8 cellular contexts compared by ENCODE assay signal in the genomic region with DNA sequence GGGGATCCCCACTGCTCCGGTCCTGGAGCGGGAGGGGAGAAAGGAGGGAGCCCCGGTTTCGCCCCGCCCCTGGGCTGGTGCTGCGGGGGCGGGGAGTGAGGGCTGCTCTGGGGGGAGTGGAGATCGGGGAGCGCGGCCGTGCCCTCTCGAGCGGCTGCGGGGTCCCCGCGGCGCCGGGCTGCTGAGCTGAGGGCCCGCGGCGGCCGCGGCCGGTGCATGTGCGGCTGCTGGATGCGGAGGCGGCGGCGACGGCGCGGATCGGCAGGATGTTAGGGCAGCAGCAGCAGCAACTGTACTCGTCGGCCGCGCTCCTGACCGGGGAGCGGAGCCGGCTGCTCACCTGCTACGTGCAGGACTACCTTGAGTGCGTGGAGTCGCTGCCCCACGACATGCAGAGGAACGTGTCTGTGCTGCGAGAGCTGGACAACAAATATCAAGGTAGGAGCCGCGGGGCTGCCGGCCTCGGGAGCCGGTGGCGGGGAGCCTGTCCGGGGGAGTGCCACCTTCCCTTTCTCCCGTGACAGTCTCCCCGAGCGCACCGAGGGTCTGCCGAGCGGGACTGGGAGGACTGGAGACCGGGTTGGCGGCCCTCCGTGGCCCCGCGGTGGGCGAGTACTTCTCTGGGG. TPM values are rescaled to one million over a fixed set of nuclear protein-coding genes. Genes with fewer than 3 reads are reported as not detected.
DNase-seq lines count a peak whose midpoint lies in the region; ATAC-seq and TF ChIP-seq lines count a peak whose summit lies in the region.

A gene with protein sequence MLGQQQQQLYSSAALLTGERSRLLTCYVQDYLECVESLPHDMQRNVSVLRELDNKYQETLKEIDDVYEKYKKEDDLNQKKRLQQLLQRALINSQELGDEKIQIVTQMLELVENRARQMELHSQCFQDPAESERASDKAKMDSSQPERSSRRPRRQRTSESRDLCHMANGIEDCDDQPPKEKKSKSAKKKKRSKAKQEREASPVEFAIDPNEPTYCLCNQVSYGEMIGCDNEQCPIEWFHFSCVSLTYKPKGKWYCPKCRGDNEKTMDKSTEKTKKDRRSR (plus strand): TSS at position 129 of the 626 bp plus-strand sequence. CDS start 138 bp downstream, at position 267.

- H3K9ac ChIP-seq in endocrine pancreas (ENCODE audit: control insufficient read depth, insufficient read depth, low read length), result peak within 1 kb of the TSS; percentile 92

- H3K79me2 ChIP-seq in ACC112 (ENCODE audit: control insufficient read depth, insufficient read depth, low read length, unreplicated experiment), result peaks cover 54% of the 10 kb centered on the region

- H2AFZ ChIP-seq in ACC112 (ENCODE audit: low read length, unreplicated experiment), result peak within 1 kb of the TSS; percentile 89

- no peaks in the 10 kb centered on the region for H3K9me3 ChIP-seq in endocrine pancreas (ENCODE audit: control insufficient read depth, low read length)
- H3K9me3 ChIP-seq in mucosa of descending colon, result no peaks in the 10 kb centered on the region
- no peaks in the 10 kb centered on the region for H3K9me3 ChIP-seq in tibial nerve

- intact Hi-C loops in mucosa of descending colon (cut with DNase I, micrococcal nuclease), result no loop called here

- TF ChIP-seq POLR2A in tibial nerve (IDR thresholded peaks at IDR 0.05), result no peak

- CTCF ChIA-PET in HEK293T (lab: Yijun Ruan, JAX), result no interaction called here

- POLR2A ChIA-PET in HEK293T (lab: Yijun Ruan, JAX), result interaction anchor here (1.2 to 1.9 kb wide), 13 partner anchors 10 to 143 kb away, joined by 3 to 10 read pairs (median 5); no protein-coding TSS in a partner anchor

- peaks cover under 1% of the 10 kb centered on the region; the same call in 1 of the 2 replicates for H3K36me3 ChIP-seq in ACC112 (ENCODE audit: insufficient read depth, low read length)
- no peaks in the 10 kb centered on the region for H3K36me3 ChIP-seq in GM06990 (ENCODE audit: control insufficient read depth, insufficient read depth, low read length)
- no peaks in the 10 kb centered on the region for H3K36me3 ChIP-seq in endocrine pancreas (ENCODE audit: control insufficient read depth, insufficient read depth, low read length)
- H3K36me3 ChIP-seq in mucosa of descending colon (ENCODE audit: low read depth), result no peaks in the 10 kb centered on the region
- H3K36me3 ChIP-seq in tibial nerve, result no peaks in the 10 kb centered on the region

- DNase-seq in GM06990 (ENCODE audit: extremely low read depth, insufficient read length) (no peak), HEK293T (ENCODE audit: extremely low spot score) (peak; percentile 18), M059J (ENCODE audit: low read depth) (peak; percentile 71), T-helper 2 cell (peak in 3 of 5 experiments; percentile 80 to 85 (median 83)), mucosa of descending colon (peak in 1 of 3 donors; percentile 78), tibial nerve (ENCODE audit: low spot score in 2 of 2) (peak in 1 of 2 donors; percentile 9)

- peak; percentile 67 for ATAC-seq in mucosa of descending colon

- WGBS in tibial nerve, 2 donors, result 1% methylated on average over 21 to 45 of the region's 65 CpGs

- TF ChIP-seq EP300 in tibial nerve (IDR thresholded peaks at IDR 0.05), result no peak

- H3K4me3 ChIP-seq in ACC112 (ENCODE audit: low read depth, low read length) (peak within 1 kb of the TSS; percentile 99), GM06990 (replicated peaks; ENCODE audit: low read depth, low read length) (peak within 1 kb of the TSS; percentile 89), endocrine pancreas (ENCODE audit: control insufficient read depth, insufficient read depth, low read length) (peak within 1 kb of the TSS; percentile 86), mucosa of descending colon (peak within 1 kb of the TSS; percentile 94), tibial nerve (peak within 1 kb of the TSS; percentile 92 to 98 (median 96))

- H3K27ac ChIP-seq in ACC112 (ENCODE audit: low read depth, low read length), result peak within 1 kb of the TSS; percentile 93
- H3K27ac ChIP-seq in tibial nerve, result peak within 1 kb of the TSS; percentile 97 to 98 (median 98)

- no peak for TF ChIP-seq CTCF in GM06990 (IDR thresholded peaks at IDR 0.05; ENCODE audit: insufficient read depth, low read length, poor library complexity, severe bottlenecking)
- TF ChIP-seq CTCF in mucosa of descending colon (IDR thresholded peaks at IDR 0.05), result no peak
- TF ChIP-seq CTCF in tibial nerve (IDR thresholded peaks at IDR 0.05), result no peak

- H3K4me1 ChIP-seq in ACC112 (ENCODE audit: control insufficient read depth, insufficient read depth, low read length, unreplicated experiment), result peaks cover 35% of the 10 kb centered on the region
- H3K4me1 ChIP-seq in endocrine pancreas (ENCODE audit: control insufficient read depth, insufficient read depth, low read length), result peaks cover 14% of the 10 kb centered on the region
- H3K4me1 ChIP-seq in mucosa of descending colon (ENCODE audit: low read depth), result peaks cover 24% of the 10 kb centered on the region
- H3K4me1 ChIP-seq in tibial nerve, result peaks cover 0 to 40% (median 5%) of the 10 kb centered on the region in 4 donors

- H3K27me3 ChIP-seq in ACC112 (ENCODE audit: insufficient read depth, low read length) (no peaks in the 10 kb centered on the region), GM06990 (replicated peaks; ENCODE audit: control insufficient read depth, insufficient read depth, low read length) (no peaks in the 10 kb centered on the region), endocrine pancreas (ENCODE audit: control insufficient read depth, insufficient read depth, low read length) (no peaks in the 10 kb centered on the region), tibial nerve (no peaks in the 10 kb centered on the region)

TF ChIP-seq in HEK293T, 16 proteins besides CTCF, POLR2A, EP300 and RAD21:
- no peak for TF ChIP-seq ZNF384 (IDR thresholded peaks at IDR 0.05)
- no peak for TF ChIP-seq NFRKB (IDR thresholded peaks at IDR 0.05)
- TF ChIP-seq CTBP1 (IDR thresholded peaks at IDR 0.05; ENCODE audit: borderline replicate concordance), result no peak
- no peak for TF ChIP-seq BHLHE40 (IDR thresholded peaks at IDR 0.05; ENCODE audit: borderline replicate concordance)
- no peak for TF ChIP-seq SP1 (IDR thresholded peaks at IDR 0.05)
- TF ChIP-seq L3MBTL2 (conservative IDR thresholded peaks at IDR 0.05), result no peak
- no peak for TF ChIP-seq FOXK2 (IDR thresholded peaks at IDR 0.05)
- no peak for TF ChIP-seq HDGF (IDR thresholded peaks at IDR 0.05; ENCODE audit: borderline replicate concordance)
- TF ChIP-seq FOXA1 (IDR thresholded peaks at IDR 0.05), result no peak
- TF ChIP-seq, protein P1, sequence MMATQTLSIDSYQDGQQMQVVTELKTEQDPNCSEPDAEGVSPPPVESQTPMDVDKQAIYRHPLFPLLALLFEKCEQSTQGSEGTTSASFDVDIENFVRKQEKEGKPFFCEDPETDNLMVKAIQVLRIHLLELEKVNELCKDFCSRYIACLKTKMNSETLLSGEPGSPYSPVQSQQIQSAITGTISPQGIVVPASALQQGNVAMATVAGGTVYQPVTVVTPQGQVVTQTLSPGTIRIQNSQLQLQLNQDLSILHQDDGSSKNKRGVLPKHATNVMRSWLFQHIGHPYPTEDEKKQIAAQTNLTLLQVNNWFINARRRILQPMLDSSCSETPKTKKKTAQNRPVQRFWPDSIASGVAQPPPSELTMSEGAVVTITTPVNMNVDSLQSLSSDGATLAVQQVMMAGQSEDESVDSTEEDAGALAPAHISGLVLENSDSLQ (IDR thresholded peaks at IDR 0.05), result no peak
- TF ChIP-seq FOXM1 (IDR thresholded peaks at IDR 0.05; ENCODE audit: borderline replicate concordance), result no peak

RNA-seq across cellular contexts. Expression of the gene that starts here (rescaled TPM):
- 20.1 and 26.6 TPM in 2 replicates for total RNA-seq in M059J (2014; rRNA removed; shearing (Covaris generic))
- total RNA-seq in mucosa of descending colon (10 to 100 TPM in 2 of 3 donors, 1 to 10 TPM in 1; 9.9 to 12.5 (median 11.9) TPM), tibial nerve (10 to 100 TPM in 3 of 4 donors, 1 to 10 TPM in 1; 9.6 to 32.3 (median 16.3) TPM)
